8 cellular contexts compared by ENCODE assay signal in the genomic region with DNA sequence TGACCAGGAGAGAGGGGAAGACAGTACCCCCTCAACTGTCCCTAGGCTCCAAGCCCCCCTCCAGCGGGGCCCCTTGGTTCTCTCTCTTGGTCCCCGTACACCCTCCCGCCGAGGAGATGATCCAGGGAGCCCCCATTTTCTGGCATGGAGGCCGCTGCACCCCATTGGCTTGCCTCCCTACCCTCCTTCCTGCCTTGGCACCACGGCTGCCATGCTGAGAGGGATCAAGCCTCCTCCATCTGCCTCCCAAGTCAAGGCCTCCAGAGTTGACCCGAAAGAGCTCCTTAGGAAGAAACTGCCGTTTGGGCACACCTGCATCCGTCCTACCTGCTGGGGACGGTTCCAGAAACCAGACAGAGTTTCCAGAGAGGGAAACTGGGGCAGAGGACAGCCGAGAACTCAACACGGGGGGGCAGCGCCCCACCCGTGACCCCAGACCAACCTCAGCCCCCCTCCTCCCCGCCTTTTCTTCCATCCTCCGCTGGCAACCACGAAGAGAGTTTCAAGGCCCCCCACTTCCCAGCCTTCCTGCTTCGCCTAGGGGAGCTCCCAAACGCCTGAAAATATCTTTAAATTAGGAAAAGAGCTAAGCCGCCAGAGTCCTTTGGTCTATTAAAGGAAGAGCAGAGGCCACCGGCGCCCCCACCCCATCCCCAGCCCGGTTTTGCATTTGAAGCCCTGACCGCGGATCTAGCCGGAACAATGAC.
DNase-seq lines count a peak whose midpoint lies in the region; ATAC-seq, FAIRE-seq and TF ChIP-seq lines count a peak whose summit lies in the region.
"Not testable (repeated sequence)": the region's sequence is repeated elsewhere in the genome, so short reads cannot be mapped to it uniquely, and the experiment has no call there.

No MANE protein-coding gene starts in this region.

- H3K27me3 Mint-ChIP-seq in CD8-positive, alpha-beta memory T cell; activated CD8-positive, alpha-beta T cell treated with anti-CD3 and anti-CD28 coated beads for 36 hours; chondrocyte (ENCODE audit: low read depth); neural crest cell (ENCODE audit: low read depth); stimulated activated naive CD8-positive, alpha-beta T cell treated with anti-CD3 and anti-CD28 coated beads, Interleukin-15, amount 100 ng/mL, for 72 hours: not testable (repeated sequence)

- H3K27ac Mint-ChIP-seq in CD8-positive, alpha-beta memory T cell = peak overlapping the region in 1 of 8 donors; percentile 76
- H3K27ac Mint-ChIP-seq in activated CD8-positive, alpha-beta T cell treated with anti-CD3 and anti-CD28 coated beads for 36 hours = not testable (repeated sequence)
- H3K27ac Mint-ChIP-seq in chondrocyte (ENCODE audit: unreplicated experiment) = peak overlapping the region; percentile 49
- peak overlapping the region; percentile 89 for H3K27ac Mint-ChIP-seq in neural crest cell (ENCODE audit: unreplicated experiment)
- H3K27ac Mint-ChIP-seq in stimulated activated naive CD8-positive, alpha-beta T cell treated with anti-CD3 and anti-CD28 coated beads, Interleukin-15, amount 100 ng/mL, for 72 hours = peak overlapping the region in 1 of 2 donors; percentile 63

- H3K27me3 ChIP-seq in CD8-positive, alpha-beta memory T cell (ENCODE audit: insufficient read depth, low read length, poor library complexity, severe bottlenecking); HepG2 (ENCODE audit: control insufficient read depth in 1 of 2, insufficient read depth in 2 of 2, low read length in 2 of 2): not testable (repeated sequence)

- TF ChIP-seq RAD21 in HepG2 (CRISPR knock-in tag; IDR thresholded peaks at IDR 0.05) = not testable (repeated sequence)

- H3K79me2 ChIP-seq in HepG2 (ENCODE audit: insufficient read depth, low read length) = not testable (repeated sequence)

- not testable (repeated sequence) for FAIRE-seq in HepG2 (lab: Jason Lieb, UNC)

- not testable (repeated sequence) for H3K36me3 Mint-ChIP-seq in CD8-positive, alpha-beta memory T cell; activated CD8-positive, alpha-beta T cell treated with anti-CD3 and anti-CD28 coated beads for 36 hours (ENCODE audit: low read depth); chondrocyte (ENCODE audit: low read depth); neural crest cell (ENCODE audit: low read depth)

- ATAC-seq in activated CD8-positive, alpha-beta T cell treated with anti-CD3 and anti-CD28 coated beads for 36 hours; HepG2: not testable (repeated sequence)
- peak; percentile 24 for ATAC-seq in Right ventricle myocardium superior (ENCODE audit: poor library complexity)
- peak; percentile 56 for ATAC-seq in stimulated activated naive CD8-positive, alpha-beta T cell treated with anti-CD3 and anti-CD28 coated beads, Interleukin-15, amount 100 ng/mL, for 72 hours

- in situ Hi-C loops in HepG2 (cut with HindIII; ENCODE audit: extremely low pct_ligation_motif_present, low pct_unique_long_range_greater_than_20kb) = not testable (repeated sequence)

- not testable (repeated sequence) for TF ChIP-seq POLR2A in HepG2 (IDR thresholded peaks at IDR 0.05; ENCODE audit: insufficient read depth in 1 of 2, low read depth in 2 of 2, low read length in 2 of 2)

- DNase-seq in CD8-positive, alpha-beta memory T cell; activated CD8-positive, alpha-beta T cell treated with anti-CD3 and anti-CD28 coated beads for 36 hours; chondrocyte (ENCODE audit: low spot score); Right ventricle myocardium superior; HepG2 (ENCODE audit: low spot score); neural crest cell (ENCODE audit: low read depth, low spot score); stimulated activated naive CD8-positive, alpha-beta T cell treated with anti-CD3 and anti-CD28 coated beads, Interleukin-15, amount 100 ng/mL, for 72 hours: not testable (repeated sequence)
- peak; percentile 24 for DNase-seq in NCI-H69 (lab: John Stamatoyannopoulos, UW)

- not testable (repeated sequence) for BruUV-seq in HepG2 (replicated peaks; lab: Mats Ljungman, UMichigan)

- H3K36me3 ChIP-seq in CD8-positive, alpha-beta memory T cell (ENCODE audit: insufficient read depth, low read length); HepG2 (replicated peaks in 1 of 2; ENCODE audit: control insufficient read depth in 1 of 2, insufficient read depth in 2 of 2, low read length in 2 of 2): not testable (repeated sequence)

- not testable (repeated sequence) for H3K4me3 ChIP-seq in CD8-positive, alpha-beta memory T cell (ENCODE audit: low read length); HepG2 (replicated peaks in 1 of 3; ENCODE audit: insufficient read depth in 1 of 3, low read depth in 2 of 3, low read length in 3 of 3)

- not testable (repeated sequence) for H3K4me1 ChIP-seq in CD8-positive, alpha-beta memory T cell (ENCODE audit: insufficient read depth, low read length); HepG2 (ENCODE audit: insufficient read depth, low read length)

- H3K4me2 ChIP-seq in HepG2 (ENCODE audit: low read depth, low read length) = not testable (repeated sequence)

- not testable (repeated sequence) for TF ChIP-seq CTCF in activated CD8-positive, alpha-beta T cell treated with anti-CD3 and anti-CD28 coated beads for 36 hours (IDR thresholded peaks at IDR 0.05); chondrocyte (IDR thresholded peaks at IDR 0.05); HepG2 (CRISPR knock-in tag; IDR thresholded peaks at IDR 0.05); neural crest cell (conservative IDR thresholded peaks at IDR 0.05)

- 23% methylated on average over 6 of the region's 26 CpGs for WGBS in HepG2 (ENCODE audit: low lambda C conversion rate)

- not testable (repeated sequence) for H3K9me3 ChIP-seq in CD8-positive, alpha-beta memory T cell (ENCODE audit: low read length); HepG2 (ENCODE audit: low read length)

- intact Hi-C loops in activated CD8-positive, alpha-beta T cell treated with anti-CD3 and anti-CD28 coated beads for 36 hours (cut with micrococcal nuclease); Right ventricle myocardium superior (cut with DNase I); HepG2 (cut with micrococcal nuclease; ENCODE audit: unreplicated experiment): not testable (repeated sequence)

- not testable (repeated sequence) for TF ChIP-seq EP300 in HepG2 (IDR thresholded peaks at IDR 0.05; ENCODE audit: low read depth in 2 of 2, low read length in 2 of 2); HepG2 (CRISPR knock-in tag; IDR thresholded peaks at IDR 0.05; ENCODE audit: borderline replicate concordance)

- POLR2A ChIA-PET in CD8-positive, alpha-beta memory T cell (lab: Charles Lee); HepG2 (lab: Yijun Ruan, JAX): not testable (repeated sequence)
- POLR2A ChIA-PET in activated CD8-positive, alpha-beta T cell treated with anti-CD3 and anti-CD28 coated beads for 36 hours (lab: Charles Lee) = interaction anchor here (0.7 kb wide), 1 partner anchor 735 kb away, joined by 3 read pairs; no protein-coding TSS in a partner anchor

- peak overlapping the region in 6 of 7 donors; percentile 16 to 78 (median 52) for H3K4me3 Mint-ChIP-seq in CD8-positive, alpha-beta memory T cell
- peak overlapping the region; percentile 17 for H3K4me3 Mint-ChIP-seq in activated CD8-positive, alpha-beta T cell treated with anti-CD3 and anti-CD28 coated beads for 36 hours
- H3K4me3 Mint-ChIP-seq in chondrocyte (ENCODE audit: unreplicated experiment) = not testable (repeated sequence)
- peak overlapping the region; percentile 85 for H3K4me3 Mint-ChIP-seq in neural crest cell
- H3K4me3 Mint-ChIP-seq in stimulated activated naive CD8-positive, alpha-beta T cell treated with anti-CD3 and anti-CD28 coated beads, Interleukin-15, amount 100 ng/mL, for 72 hours = peak overlapping the region; percentile 35 to 62

- not testable (repeated sequence) for H2AFZ ChIP-seq in HepG2 (ENCODE audit: low read length)

- CTCF ChIA-PET in CD8-positive, alpha-beta memory T cell (lab: Charles Lee); activated CD8-positive, alpha-beta T cell treated with anti-CD3 and anti-CD28 coated beads for 36 hours (lab: Charles Lee); HepG2 (lab: Yijun Ruan, JAX; ENCODE audit: low intra/inter-chr PET ratio, low total read pairs): not testable (repeated sequence)

- H3K27ac ChIP-seq in CD8-positive, alpha-beta memory T cell (ENCODE audit: low read depth, low read length); HepG2 (ENCODE audit: extremely low read length, insufficient read depth, low read length): not testable (repeated sequence)

- not testable (repeated sequence) for H3K4me1 Mint-ChIP-seq in CD8-positive, alpha-beta memory T cell; activated CD8-positive, alpha-beta T cell treated with anti-CD3 and anti-CD28 coated beads for 36 hours (ENCODE audit: low read depth); chondrocyte (ENCODE audit: low read depth); stimulated activated naive CD8-positive, alpha-beta T cell treated with anti-CD3 and anti-CD28 coated beads, Interleukin-15, amount 100 ng/mL, for 72 hours
- H3K4me1 Mint-ChIP-seq in neural crest cell = peaks cover 13% of the 10 kb centered on the region

- not testable (repeated sequence) for H3K9ac ChIP-seq in HepG2 (ENCODE audit: insufficient read depth, low read depth, low read length)

- H4K20me1 ChIP-seq in HepG2 (ENCODE audit: insufficient read depth, low read length) = not testable (repeated sequence)

- H3K9me3 Mint-ChIP-seq in CD8-positive, alpha-beta memory T cell; activated CD8-positive, alpha-beta T cell treated with anti-CD3 and anti-CD28 coated beads for 36 hours; chondrocyte (ENCODE audit: low read depth); neural crest cell; stimulated activated naive CD8-positive, alpha-beta T cell treated with anti-CD3 and anti-CD28 coated beads, Interleukin-15, amount 100 ng/mL, for 72 hours: not testable (repeated sequence)
